Comparison of ENCODE assay signal across 1 cellular context in genomic region chr9:83620841-83621636, GRCh38.
TF ChIP-seq lines count a peak whose summit lies in the region.

No MANE protein-coding gene starts in this region.

TF ChIP-seq in HepG2, 621 proteins besides CTCF, POLR2A, EP300 and RAD21 (continued from another document):
- TF ChIP-seq, protein P1, sequence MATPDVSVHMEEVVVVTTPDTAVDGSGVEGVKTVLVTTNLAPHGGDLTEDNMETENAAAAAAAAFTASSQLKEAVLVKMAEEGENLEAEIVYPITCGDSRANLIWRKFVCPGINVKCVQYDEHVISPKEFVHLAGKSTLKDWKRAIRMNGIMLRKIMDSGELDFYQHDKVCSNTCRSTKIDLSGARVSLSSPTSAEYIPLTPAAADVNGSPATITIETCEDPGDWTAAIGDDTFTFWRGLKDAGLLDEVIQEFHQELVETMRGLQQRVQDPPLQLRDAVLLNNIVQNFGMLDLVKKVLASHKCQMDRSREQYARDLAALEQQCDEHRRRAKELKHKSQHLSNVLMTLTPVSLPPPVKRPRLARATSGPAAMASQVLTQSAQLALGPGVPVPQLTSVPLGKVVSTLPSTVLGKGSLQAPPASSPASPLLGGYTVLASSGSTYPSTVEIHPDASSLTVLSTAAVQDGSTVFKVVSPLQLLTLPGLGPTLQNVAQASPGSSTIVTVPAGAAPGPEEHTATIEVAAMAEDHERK (CRISPR knock-in tag; IDR thresholded peaks at IDR 0.05; ENCODE audit: low read depth) = no peak
- TF ChIP-seq ZNF350 (CRISPR knock-in tag; IDR thresholded peaks at IDR 0.05; ENCODE audit: borderline replicate concordance, low read depth) = peak; percentile 72; the same call in 1 of the 2 replicates
- peak; percentile 22; the same call in 1 of the 2 replicates for TF ChIP-seq RXRA (CRISPR knock-in tag; IDR thresholded peaks at IDR 0.05)
- TF ChIP-seq SMC3 (IDR thresholded peaks at IDR 0.05; ENCODE audit: low read length) = peak; percentile 95
- TF ChIP-seq, protein P2, sequence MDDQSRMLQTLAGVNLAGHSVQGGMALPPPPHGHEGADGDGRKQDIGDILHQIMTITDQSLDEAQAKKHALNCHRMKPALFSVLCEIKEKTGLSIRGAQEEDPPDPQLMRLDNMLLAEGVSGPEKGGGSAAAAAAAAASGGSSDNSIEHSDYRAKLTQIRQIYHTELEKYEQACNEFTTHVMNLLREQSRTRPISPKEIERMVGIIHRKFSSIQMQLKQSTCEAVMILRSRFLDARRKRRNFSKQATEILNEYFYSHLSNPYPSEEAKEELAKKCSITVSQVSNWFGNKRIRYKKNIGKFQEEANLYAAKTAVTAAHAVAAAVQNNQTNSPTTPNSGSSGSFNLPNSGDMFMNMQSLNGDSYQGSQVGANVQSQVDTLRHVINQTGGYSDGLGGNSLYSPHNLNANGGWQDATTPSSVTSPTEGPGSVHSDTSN (CRISPR knock-in tag; IDR thresholded peaks at IDR 0.05; ENCODE audit: borderline replicate concordance) = no peak
- TF ChIP-seq ZNF510 (CRISPR knock-in tag; IDR thresholded peaks at IDR 0.05; ENCODE audit: low read depth) = 0 out of 2 replicates have a peak, but pooled peaks have one; percentile 67
- TF ChIP-seq BCL3 (CRISPR knock-in tag; IDR thresholded peaks at IDR 0.05) = 0 out of 2 replicates have a peak, but pooled peaks have one; percentile 22
- peak; percentile 64; the same call in 1 of the 2 replicates for TF ChIP-seq CCDC6 (CRISPR knock-in tag; IDR thresholded peaks at IDR 0.05)
- TF ChIP-seq TCF7 (IDR thresholded peaks at IDR 0.05; ENCODE audit: low read depth) = peak; percentile 86
- TF ChIP-seq ZSCAN29 (CRISPR knock-in tag; conservative IDR thresholded peaks at IDR 0.05) = 0 out of 2 replicates have a peak, but pooled peaks have one; percentile 58
- TF ChIP-seq CHD4 (IDR thresholded peaks at IDR 0.05; ENCODE audit: borderline replicate concordance, low read length) = 0 out of 2 replicates have a peak, but pooled peaks have one; percentile 37
- TF ChIP-seq TFE3 (CRISPR knock-in tag; IDR thresholded peaks at IDR 0.05) = no peak
- TF ChIP-seq REPIN1 (CRISPR knock-in tag; IDR thresholded peaks at IDR 0.05; ENCODE audit: borderline replicate concordance, low read depth) = peak; percentile 40; the same call in 1 of the 2 replicates
- TF ChIP-seq, protein P3, sequence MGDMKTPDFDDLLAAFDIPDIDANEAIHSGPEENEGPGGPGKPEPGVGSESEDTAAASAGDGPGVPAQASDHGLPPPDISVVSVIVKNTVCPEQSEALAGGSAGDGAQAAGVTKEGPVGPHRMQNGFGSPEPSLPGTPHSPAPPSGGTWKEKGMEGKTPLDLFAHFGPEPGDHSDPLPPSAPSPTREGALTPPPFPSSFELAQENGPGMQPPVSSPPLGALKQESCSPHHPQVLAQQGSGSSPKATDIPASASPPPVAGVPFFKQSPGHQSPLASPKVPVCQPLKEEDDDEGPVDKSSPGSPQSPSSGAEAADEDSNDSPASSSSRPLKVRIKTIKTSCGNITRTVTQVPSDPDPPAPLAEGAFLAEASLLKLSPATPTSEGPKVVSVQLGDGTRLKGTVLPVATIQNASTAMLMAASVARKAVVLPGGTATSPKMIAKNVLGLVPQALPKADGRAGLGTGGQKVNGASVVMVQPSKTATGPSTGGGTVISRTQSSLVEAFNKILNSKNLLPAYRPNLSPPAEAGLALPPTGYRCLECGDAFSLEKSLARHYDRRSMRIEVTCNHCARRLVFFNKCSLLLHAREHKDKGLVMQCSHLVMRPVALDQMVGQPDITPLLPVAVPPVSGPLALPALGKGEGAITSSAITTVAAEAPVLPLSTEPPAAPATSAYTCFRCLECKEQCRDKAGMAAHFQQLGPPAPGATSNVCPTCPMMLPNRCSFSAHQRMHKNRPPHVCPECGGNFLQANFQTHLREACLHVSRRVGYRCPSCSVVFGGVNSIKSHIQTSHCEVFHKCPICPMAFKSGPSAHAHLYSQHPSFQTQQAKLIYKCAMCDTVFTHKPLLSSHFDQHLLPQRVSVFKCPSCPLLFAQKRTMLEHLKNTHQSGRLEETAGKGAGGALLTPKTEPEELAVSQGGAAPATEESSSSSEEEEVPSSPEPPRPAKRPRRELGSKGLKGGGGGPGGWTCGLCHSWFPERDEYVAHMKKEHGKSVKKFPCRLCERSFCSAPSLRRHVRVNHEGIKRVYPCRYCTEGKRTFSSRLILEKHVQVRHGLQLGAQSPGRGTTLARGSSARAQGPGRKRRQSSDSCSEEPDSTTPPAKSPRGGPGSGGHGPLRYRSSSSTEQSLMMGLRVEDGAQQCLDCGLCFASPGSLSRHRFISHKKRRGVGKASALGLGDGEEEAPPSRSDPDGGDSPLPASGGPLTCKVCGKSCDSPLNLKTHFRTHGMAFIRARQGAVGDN (CRISPR knock-in tag; IDR thresholded peaks at IDR 0.05) = peak; percentile 37; the same call in 1 of the 2 replicates
